In the genomic region with DNA sequence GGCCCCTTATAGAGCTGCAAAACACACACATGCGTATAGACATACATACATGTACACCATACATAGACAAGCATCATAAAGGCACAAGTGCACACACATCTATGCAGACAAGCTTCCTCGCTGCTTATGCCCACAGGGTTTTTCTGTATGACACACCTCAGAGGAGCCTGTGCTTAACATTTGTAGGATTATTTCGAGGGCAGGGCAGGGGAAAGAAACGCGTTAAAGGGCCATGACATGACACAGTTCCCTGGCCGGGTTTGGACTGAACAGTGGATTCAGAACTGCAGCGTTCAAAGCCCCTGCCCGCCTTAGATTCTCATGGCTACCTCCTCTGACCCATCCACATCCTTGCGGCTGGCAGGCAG, we compare ENCODE assay signal across 12 cellular contexts. TPM values are rescaled to one million over a fixed set of nuclear protein-coding genes. Genes with fewer than 3 reads are reported as not detected.
DNase-seq lines count a peak whose midpoint lies in the region; ATAC-seq, FAIRE-seq and TF ChIP-seq lines count a peak whose summit lies in the region.
"Had no signal": no experiment of that assay in that cellular context is flagged by ENCODE, and none has a peak within 500 bp of the region (broad histone marks: within the 10 kb centered on the region; RNA-seq: fewer than 3 reads in every experiment).

No MANE protein-coding gene starts in this region.

- H3K27ac ChIP-seq in caudate nucleus (ENCODE audit: low read depth, low read length) (peak overlapping the region; percentile 95), mesenchymal stem cell (ENCODE audit: low read length, poor library complexity, severe bottlenecking) (peak overlapping the region; percentile 74), stomach smooth muscle (ENCODE audit: low read length) (peak overlapping the region; percentile 95)

- H4K8ac ChIP-seq in mesenchymal stem cell (ENCODE audit: low read length), result peak overlapping the region; percentile 96

- H2BK12ac ChIP-seq in mesenchymal stem cell (ENCODE audit: low read length in 2 of 2), result peak overlapping the region; percentile 44 to 81

- peaks cover 19% of the 10 kb centered on the region for H3K4me1 ChIP-seq in mesenchymal stem cell (ENCODE audit: control insufficient read depth, insufficient read depth, low read depth, low read length)
- peaks cover 44% of the 10 kb centered on the region for H3K4me1 ChIP-seq in stomach smooth muscle (ENCODE audit: control insufficient read depth, insufficient read depth, low read length)

- FAIRE-seq in HTR-8/SVneo (lab: Jason Lieb, UNC) (peak; percentile 90), GM12892 (lab: Jason Lieb, UNC) (no peak)

- 52% methylated on average over 9 of the region's 9 CpGs for WGBS in mesenchymal stem cell

- peak overlapping the region in 1 of 2 experiments; percentile 40 for H3K23ac ChIP-seq in mesenchymal stem cell (ENCODE audit: low read length in 2 of 2)

- no peak overlapping the region for H2BK5ac ChIP-seq in mesenchymal stem cell (ENCODE audit: low read depth, low read length, poor library complexity, severe bottlenecking)

- no peaks in the 10 kb centered on the region for H3K27me3 ChIP-seq in mesenchymal stem cell (ENCODE audit: control insufficient read depth in 1 of 2, insufficient read depth in 1 of 2, low read length in 2 of 2)
- H3K27me3 ChIP-seq in stomach smooth muscle (ENCODE audit: control insufficient read depth in 1 of 2, insufficient read depth in 2 of 2, low read length in 2 of 2), result no peaks in the 10 kb centered on the region

- H2AK5ac ChIP-seq in mesenchymal stem cell (ENCODE audit: low read length, severe bottlenecking), result peak overlapping the region; percentile 8

- ATAC-seq in GM19324 (IDR thresholded peaks at IDR 0.05; ENCODE audit: low FRiP score, unreplicated experiment) (no peak), GM21786 (IDR thresholded peaks at IDR 0.05; ENCODE audit: unreplicated experiment) (no peak)

- H3K9ac ChIP-seq in mesenchymal stem cell (ENCODE audit: low read length) (peak overlapping the region; percentile 87), stomach smooth muscle (ENCODE audit: low read length in 2 of 2) (peak overlapping the region; percentile 62 to 63)

- H3K14ac ChIP-seq in mesenchymal stem cell (ENCODE audit: low read length in 2 of 2), result no peak overlapping the region

- H3K4me2 ChIP-seq in mesenchymal stem cell (ENCODE audit: low read length, poor library complexity, severe bottlenecking), result no peak overlapping the region

- peak overlapping the region; percentile 89 for H4K91ac ChIP-seq in mesenchymal stem cell (ENCODE audit: low read length)

- H2BK15ac ChIP-seq in mesenchymal stem cell (ENCODE audit: low read depth, poor library complexity, severe bottlenecking), result peak overlapping the region; percentile 17

- H2BK120ac ChIP-seq in mesenchymal stem cell (ENCODE audit: low read depth, low read length), result peak overlapping the region; percentile 22

- H3K4me3 ChIP-seq in mesenchymal stem cell (ENCODE audit: insufficient read depth in 1 of 2, low read depth in 1 of 2, low read length in 2 of 2) (peak overlapping the region in 1 of 2 experiments; percentile 39), stomach smooth muscle (ENCODE audit: low read length in 2 of 2) (peak overlapping the region; percentile 20 to 52)

- peaks cover 20% of the 10 kb centered on the region for H3K79me1 ChIP-seq in mesenchymal stem cell (replicated peaks; ENCODE audit: low read length, poor library complexity, severe bottlenecking)

- H3K9me3 ChIP-seq in mesenchymal stem cell (ENCODE audit: control insufficient read depth, low read length), result no peaks in the 10 kb centered on the region
- no peaks in the 10 kb centered on the region for H3K9me3 ChIP-seq in stomach smooth muscle (ENCODE audit: control insufficient read depth in 2 of 2, low read length in 2 of 2)

- peak overlapping the region; percentile 79 to 92 for H3K4ac ChIP-seq in mesenchymal stem cell (ENCODE audit: low read depth in 1 of 2, low read length in 2 of 2)

- no peak for TF ChIP-seq POLR2A in GM12892 (IDR thresholded peaks at IDR 0.05; ENCODE audit: low read depth, low read length)

- DNase-seq in HTR-8/SVneo (ENCODE audit: insufficient read length, low spot score) (no peak), caudate nucleus (lab: John Stamatoyannopoulos, UW) (no peak), mesenchymal stem cell (no peak), GM12892 (ENCODE audit: insufficient read length) (no peak), DMS53 treated with DMSO at 0.1 percent for 48 hours (lab: John Stamatoyannopoulos, UW; ENCODE audit: unreplicated experiment) (no peak)
- DNase-seq: activated CD4-positive, CD25-positive, alpha-beta regulatory T cell treated with anti-CD3 and anti-CD28 coated beads, Interleukin-2, amount 50 U/mL, for 72 hours; activated naive CD4-positive, alpha-beta T cell; NCI-H1930 had no signal

- peaks cover 37 to 59% of the 10 kb centered on the region in 2 experiments for H3K36me3 ChIP-seq in mesenchymal stem cell (ENCODE audit: control insufficient read depth in 1 of 2, insufficient read depth in 2 of 2, low read depth in 1 of 2, low read length in 2 of 2)
- H3K36me3 ChIP-seq in stomach smooth muscle (ENCODE audit: control insufficient read depth in 2 of 2, insufficient read depth in 2 of 2, low read length in 2 of 2), result peaks cover 9 to 25% of the 10 kb centered on the region in 2 donors

- peak overlapping the region; percentile 48 for H2AFZ ChIP-seq in mesenchymal stem cell (ENCODE audit: low read depth, low read length)

- peak overlapping the region; percentile 74 to 95 for H3K18ac ChIP-seq in mesenchymal stem cell (ENCODE audit: low read depth in 1 of 2, low read length in 2 of 2)

RNA-seq across cellular contexts. Expression of a gene that starts 44.9 kb away (rescaled TPM):
- polyA plus RNA-seq in mesenchymal stem cell (2013, experiment 1 of 2), result 14.6 TPM
- polyA plus RNA-seq in mesenchymal stem cell (2013, experiment 2 of 2), result 14.4 TPM
- polyA plus RNA-seq in GM12892 (2012; ENCODE audit: missing spikeins), result not detected
- polyA plus RNA-seq: CD14-positive monocyte had no signal
